12 cellular contexts compared by ENCODE assay signal in the genomic region with DNA sequence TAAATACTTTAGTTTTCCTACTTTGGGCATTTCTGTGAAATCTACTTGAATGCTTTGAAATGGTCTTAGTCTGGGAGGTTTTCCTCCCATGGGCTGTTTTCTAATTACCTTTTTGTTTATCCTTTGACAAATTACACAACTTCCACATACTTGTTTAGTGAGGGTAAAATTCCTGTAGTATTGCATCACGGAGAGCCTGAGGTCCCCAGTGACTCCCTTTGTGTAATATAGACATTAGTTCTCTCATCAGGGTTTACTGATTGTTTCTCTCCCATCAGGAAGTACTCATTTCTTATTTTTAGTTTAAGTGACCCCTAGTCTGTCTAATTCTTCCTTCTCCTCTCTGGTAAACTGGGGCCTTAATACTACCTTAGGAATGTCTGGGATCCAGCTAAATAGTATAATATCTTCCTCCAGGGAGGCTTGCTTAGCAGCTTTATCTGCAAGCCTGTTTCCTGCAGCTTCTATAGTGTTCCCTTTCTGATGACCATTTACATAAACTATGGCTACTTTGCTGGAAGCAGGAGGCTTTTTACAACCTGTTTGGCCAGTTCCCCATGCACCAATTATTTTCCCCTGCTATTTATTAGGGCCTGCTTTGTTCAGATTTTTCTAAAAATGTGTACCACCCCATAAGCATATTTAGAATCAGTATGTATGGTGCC.
DNase-seq lines count a peak whose midpoint lies in the region; ATAC-seq, FAIRE-seq and TF ChIP-seq lines count a peak whose summit lies in the region.
"Had no signal": no experiment of that assay in that cellular context is flagged by ENCODE, and none has a peak within 500 bp of the region (broad histone marks: within the 10 kb centered on the region; RNA-seq: fewer than 3 reads in every experiment).

No MANE protein-coding gene starts in this region.

- H3K27me3 Mint-ChIP-seq in WTC11 (ENCODE audit: low read depth) = no peaks in the 10 kb centered on the region; the same call in 1 of the 2 replicates
- H3K27me3 Mint-ChIP-seq in type B pancreatic cell = no peaks in the 10 kb centered on the region

- H3K4me2 ChIP-seq in keratinocyte (ENCODE audit: control insufficient read depth, extremely low read depth, insufficient read depth, low read depth, low read length) = peak overlapping the region; percentile 49

- H3K36me3 Mint-ChIP-seq in WTC11 = no peaks in the 10 kb centered on the region
- peaks cover 10% of the 10 kb centered on the region for H3K36me3 Mint-ChIP-seq in type B pancreatic cell

- CTCF ChIA-PET in WTC11 (lab: Charles Lee) = no interaction called here

- H3K27ac Mint-ChIP-seq in WTC11 = peak overlapping the region; percentile 65
- H3K27ac Mint-ChIP-seq in type B pancreatic cell = peak overlapping the region; percentile 98

- H3K79me2 ChIP-seq in keratinocyte (ENCODE audit: control insufficient read depth, insufficient read depth, low read length) = no peaks in the 10 kb centered on the region

- TF ChIP-seq CTCF in WTC11 (IDR thresholded peaks at IDR 0.05) (no peak), keratinocyte (optimal IDR thresholded peaks at IDR 0.05 in 1 of 3, IDR thresholded peaks at IDR 0.05 in 1 of 3, conservative IDR thresholded peaks at IDR 0.05 in 1 of 3; ENCODE audit: extremely low read depth in 1 of 3, insufficient read depth in 2 of 3, low read length in 3 of 3) (no peak), type B pancreatic cell (conservative IDR thresholded peaks at IDR 0.05) (no peak)

- ATAC-seq in WTC11 (peak; percentile 62), GM19452 (IDR thresholded peaks at IDR 0.05; ENCODE audit: unreplicated experiment) (no peak)

- peak; percentile 75 for FAIRE-seq in keratinocyte (lab: Jason Lieb, UNC)
- FAIRE-seq: A204.1 had no signal

- POLR2A ChIA-PET in WTC11 (lab: Charles Lee) = no interaction called here

- no peak overlapping the region for H2AFZ ChIP-seq in keratinocyte (ENCODE audit: control insufficient read depth, low read length)

- no peak overlapping the region for H3K4me3 ChIP-seq in keratinocyte (ENCODE audit: control insufficient read depth in 2 of 3, extremely low read depth in 1 of 3, insufficient read depth in 2 of 3, low read depth in 1 of 3, low read length in 3 of 3)
- H3K4me3 ChIP-seq: testis had no signal

- H3K9me3 ChIP-seq in keratinocyte (ENCODE audit: control insufficient read depth, low read depth, low read length) = no peaks in the 10 kb centered on the region
- H3K9me3 ChIP-seq: testis had no signal

- H3K4me3 Mint-ChIP-seq in WTC11 (no peak overlapping the region), type B pancreatic cell (peak overlapping the region; percentile 70)

- H3K4me1 Mint-ChIP-seq in WTC11 = peaks cover 32% of the 10 kb centered on the region
- peaks cover 36% of the 10 kb centered on the region for H3K4me1 Mint-ChIP-seq in type B pancreatic cell (ENCODE audit: unreplicated experiment)

- DNase-seq in NCI-H748 (lab: John Stamatoyannopoulos, UW; ENCODE audit: unreplicated experiment) = peak; percentile 9
- DNase-seq in NCI-H748 treated with DMSO at 0.1 percent for 48 hours (lab: John Stamatoyannopoulos, UW) = no peak
- no peak for DNase-seq in WTC11 (ENCODE audit: low spot score)
- DNase-seq in keratinocyte (ENCODE audit: low read depth, low spot score) = no peak
- DNase-seq in type B pancreatic cell (ENCODE audit: extremely low spot score, unreplicated experiment) = no peak
- no peak for DNase-seq in NCI-H1694 treated with DMSO at 0.1 percent for 48 hours (lab: John Stamatoyannopoulos, UW)
- DNase-seq in NCI-H2107 (lab: John Stamatoyannopoulos, UW) = no peak
- DNase-seq: erythroblast, RPMI8226, testis had no signal

- dilution Hi-C loops in keratinocyte (cut with MboI; ENCODE audit: extremely low pct_ligation_motif_present, low sequenced_read_pairs) = no loop called here

- H3K9ac ChIP-seq in keratinocyte (ENCODE audit: control insufficient read depth, extremely low read depth, insufficient read depth, low read length) = no peak overlapping the region

- peak overlapping the region; percentile 32 for H3K27ac ChIP-seq in keratinocyte (ENCODE audit: control insufficient read depth, insufficient read depth, low read length)
- H3K27ac ChIP-seq: testis had no signal

- H3K27me3 ChIP-seq in keratinocyte (ENCODE audit: control insufficient read depth, extremely low read depth, insufficient read depth, low read length) = no peaks in the 10 kb centered on the region
- H3K27me3 ChIP-seq: testis had no signal

- H3K9me1 ChIP-seq in keratinocyte (ENCODE audit: control insufficient read depth, extremely low read depth, insufficient read depth, low read length) = no peaks in the 10 kb centered on the region

- no peaks in the 10 kb centered on the region for H4K20me1 ChIP-seq in keratinocyte (ENCODE audit: control insufficient read depth, extremely low read depth, insufficient read depth, low read length)

- H3K4me1 ChIP-seq in keratinocyte (ENCODE audit: control insufficient read depth, extremely low read depth, insufficient read depth, low read length) = peaks cover 42% of the 10 kb centered on the region
- H3K4me1 ChIP-seq: testis had no signal

- H3K9me3 Mint-ChIP-seq in WTC11 (0 out of 2 replicates have a peak, but pooled peaks cover 4% of the 10 kb centered on the region), type B pancreatic cell (peaks cover 21% of the 10 kb centered on the region)

- H3K36me3 ChIP-seq in keratinocyte (ENCODE audit: control insufficient read depth in 2 of 2, extremely low read depth in 1 of 2, insufficient read depth in 2 of 2, low read length in 2 of 2) = no peaks in the 10 kb centered on the region

TF ChIP-seq in WTC11, 78 proteins besides CTCF, POLR2A, EP300 and RAD21:
- peak; percentile 89 for TF ChIP-seq GABPB1 (CRISPR knock-in tag; IDR thresholded peaks at IDR 0.05)
- TF ChIP-seq, protein P1, sequence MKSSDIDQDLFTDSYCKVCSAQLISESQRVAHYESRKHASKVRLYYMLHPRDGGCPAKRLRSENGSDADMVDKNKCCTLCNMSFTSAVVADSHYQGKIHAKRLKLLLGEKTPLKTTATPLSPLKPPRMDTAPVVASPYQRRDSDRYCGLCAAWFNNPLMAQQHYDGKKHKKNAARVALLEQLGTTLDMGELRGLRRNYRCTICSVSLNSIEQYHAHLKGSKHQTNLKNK (CRISPR knock-in tag; IDR thresholded peaks at IDR 0.05) = no peak
